ENCODE assay signal across 7 cellular contexts in genomic region chr10:118259288-118259906, GRCh38.
A peak's percentile ranks its signal among the peaks of the same experiment; 100 is the strongest.
DNase-seq lines count a peak whose midpoint lies in the region; ATAC-seq and TF ChIP-seq lines count a peak whose summit lies in the region.

No MANE protein-coding gene starts in this region.

- H3K79me2 ChIP-seq in OCI-LY7 (ENCODE audit: insufficient read depth, low read depth, low read length) (no peaks in the 10 kb centered on the region), trophoblast cell (ENCODE audit: control insufficient read depth, insufficient read depth, low read length, poor library complexity) (no peaks in the 10 kb centered on the region)

- TF ChIP-seq CTCF in OCI-LY7 (conservative IDR thresholded peaks at IDR 0.05; ENCODE audit: low read length): peak; percentile 80

- no peak overlapping the region for H4K8ac ChIP-seq in trophoblast cell (ENCODE audit: low read depth, low read length)

- no peak overlapping the region for H2BK5ac ChIP-seq in trophoblast cell (ENCODE audit: low read depth, low read length, poor library complexity)

- H3K27ac ChIP-seq in OCI-LY7 (ENCODE audit: low read depth, low read length, poor library complexity, severe bottlenecking) (no peak overlapping the region), trophoblast cell (ENCODE audit: low read depth, low read length) (no peak overlapping the region)

- no peak overlapping the region for H2BK12ac ChIP-seq in trophoblast cell (ENCODE audit: low read length)

- POLR2A ChIA-PET in OCI-LY7 (lab: Charles Lee): interaction anchor here (0.6 to 0.7 kb wide), 3 partner anchors 37 to 394 kb away, joined by 4 read pairs; no protein-coding TSS in a partner anchor

- intact Hi-C loops in OCI-LY7 (cut with micrococcal nuclease; ENCODE audit: unreplicated experiment): no loop called here

- H3K9me3 ChIP-seq in OCI-LY7 (ENCODE audit: low read length): no peaks in the 10 kb centered on the region
- no peaks in the 10 kb centered on the region for H3K9me3 ChIP-seq in trophoblast cell (ENCODE audit: insufficient read depth, low read depth, low read length)

- H2AK5ac ChIP-seq in trophoblast cell (ENCODE audit: low read length): no peak overlapping the region

- no peak overlapping the region for H2BK120ac ChIP-seq in trophoblast cell (ENCODE audit: insufficient read depth, low read length, poor library complexity)

- no peak overlapping the region for H3K14ac ChIP-seq in trophoblast cell (ENCODE audit: low read length)

- no TSS peak for BruUV-seq in OCI-LY7 (replicated peaks; lab: Mats Ljungman, UMichigan)

- no peak overlapping the region for H4K12ac ChIP-seq in trophoblast cell (ENCODE audit: low read depth, low read length)

- H3K4me1 ChIP-seq in OCI-LY7 (ENCODE audit: insufficient read depth, low read length, poor library complexity, severe bottlenecking): no peaks in the 10 kb centered on the region
- H3K4me1 ChIP-seq in trophoblast cell (ENCODE audit: control insufficient read depth in 1 of 2, insufficient read depth in 2 of 2, low read length in 2 of 2): no peaks in the 10 kb centered on the region

- no peaks in the 10 kb centered on the region for H4K20me1 ChIP-seq in OCI-LY7 (ENCODE audit: insufficient read depth, low read length)

- ATAC-seq in HG02938 (IDR thresholded peaks at IDR 0.05; ENCODE audit: unreplicated experiment) (peak; percentile 68), HG03457 (IDR thresholded peaks at IDR 0.05; ENCODE audit: unreplicated experiment) (no peak), GM21717 (IDR thresholded peaks at IDR 0.05; ENCODE audit: unreplicated experiment) (no peak)

- no peak overlapping the region for H3K18ac ChIP-seq in trophoblast cell (ENCODE audit: low read length)

- no peak overlapping the region for H3K23ac ChIP-seq in trophoblast cell (ENCODE audit: low read length)

- H3K9me2 ChIP-seq in OCI-LY7 (ENCODE audit: insufficient read depth, low read length): no peaks in the 10 kb centered on the region

- H2AFZ ChIP-seq in OCI-LY7 (ENCODE audit: low read length) (no peak overlapping the region), trophoblast cell (ENCODE audit: insufficient read depth, low read length, poor library complexity) (no peak overlapping the region)

- no peaks in the 10 kb centered on the region for H3K79me1 ChIP-seq in trophoblast cell (ENCODE audit: low read length)

- no CpG with 5 or more reads among the region's 4 CpGs for WGBS in trophoblast cell (ENCODE audit: extremely low coverage, insufficient coverage, insufficient read length)

- no peaks in the 10 kb centered on the region for H3K36me3 ChIP-seq in OCI-LY7 (ENCODE audit: insufficient read depth, low read length)
- no peaks in the 10 kb centered on the region for H3K36me3 ChIP-seq in trophoblast cell (ENCODE audit: control insufficient read depth in 1 of 2, insufficient read depth in 2 of 2, low read length in 2 of 2)

- H3K9ac ChIP-seq in trophoblast cell (ENCODE audit: low read length): no peak overlapping the region

- H4K91ac ChIP-seq in trophoblast cell (ENCODE audit: low read depth, low read length): no peak overlapping the region

- CTCF ChIA-PET in OCI-LY7 (lab: Charles Lee; ENCODE audit: unreplicated experiment): no interaction called here

- DNase-seq in GM03348 (ENCODE audit: low spot score) (peak; percentile 59), OCI-LY7 (ENCODE audit: low spot score) (peak; percentile 32), ecto neural progenitor cell (ENCODE audit: low spot score) (peak; percentile 84), trophoblast cell (peak; percentile 30 to 49)

- H3K4me2 ChIP-seq in OCI-LY7 (ENCODE audit: low read length): no peak overlapping the region
- no peak overlapping the region for H3K4me2 ChIP-seq in trophoblast cell (ENCODE audit: low read length)

- peaks cover 2% of the 10 kb centered on the region for H3K27me3 ChIP-seq in trophoblast cell (ENCODE audit: insufficient read depth, low read length)

- H3K4me3 ChIP-seq in OCI-LY7 (ENCODE audit: low read depth, low read length, poor library complexity, severe bottlenecking): no peak overlapping the region
- H3K4me3 ChIP-seq in trophoblast cell (ENCODE audit: low read depth, low read length): no peak overlapping the region

- no peak overlapping the region for H3K4ac ChIP-seq in trophoblast cell (ENCODE audit: low read depth, low read length)

Comparison
In these comparisons a context has a peak if more than half of its experiments do, and no peak if none do; other contexts are left out.
1. DNase-seq: peak in every context shown above with its lines; median percentile 84 in ecto neural progenitor cell; 59 in GM03348; 40 in trophoblast cell; 32 in OCI-LY7.